ENCODE assay signal across 1 cellular context in the genomic region with DNA sequence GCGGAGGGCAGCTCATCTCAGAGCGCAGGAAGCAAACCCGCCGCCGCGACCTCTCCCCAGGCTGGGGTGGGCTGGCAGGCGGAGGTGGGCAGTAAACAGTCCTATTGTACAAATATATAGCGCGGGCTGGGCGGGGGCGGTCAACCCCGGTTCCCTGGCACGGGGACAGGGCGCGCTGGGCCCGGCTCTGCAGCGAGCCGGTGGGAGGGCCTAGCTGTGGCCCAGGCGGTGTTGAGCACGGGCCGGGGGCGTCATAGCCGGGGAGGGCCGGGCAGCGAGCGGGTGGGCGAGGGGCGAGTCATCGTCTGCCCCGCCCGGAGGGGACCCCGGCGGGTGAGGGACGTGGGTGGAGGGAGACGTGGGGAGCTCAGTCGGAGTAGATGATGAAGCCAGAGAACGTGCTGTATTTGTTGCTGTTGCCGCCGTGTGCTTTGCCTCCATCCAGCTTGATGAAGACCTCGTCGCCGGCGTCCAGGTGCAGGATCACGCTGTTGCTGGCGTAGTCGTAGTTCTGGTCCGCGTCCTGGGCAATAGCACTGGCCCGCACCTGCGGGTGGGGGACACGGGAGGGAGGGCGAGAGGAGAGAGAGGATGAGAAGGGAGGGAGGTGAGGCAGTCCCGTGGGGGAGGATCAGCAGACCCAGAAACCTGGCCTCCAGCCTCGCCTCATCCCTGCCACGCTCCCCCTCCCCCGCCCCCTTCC.
TF ChIP-seq lines count a peak whose summit lies in the region.

No MANE protein-coding gene starts in this region.

TF ChIP-seq in A549, 52 proteins besides CTCF, POLR2A, EP300 and RAD21:
- TF ChIP-seq, protein P1, sequence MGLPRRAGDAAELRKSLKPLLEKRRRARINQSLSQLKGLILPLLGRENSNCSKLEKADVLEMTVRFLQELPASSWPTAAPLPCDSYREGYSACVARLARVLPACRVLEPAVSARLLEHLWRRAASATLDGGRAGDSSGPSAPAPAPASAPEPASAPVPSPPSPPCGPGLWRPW (IDR thresholded peaks at IDR 0.05), result no peak
- TF ChIP-seq, protein P2, sequence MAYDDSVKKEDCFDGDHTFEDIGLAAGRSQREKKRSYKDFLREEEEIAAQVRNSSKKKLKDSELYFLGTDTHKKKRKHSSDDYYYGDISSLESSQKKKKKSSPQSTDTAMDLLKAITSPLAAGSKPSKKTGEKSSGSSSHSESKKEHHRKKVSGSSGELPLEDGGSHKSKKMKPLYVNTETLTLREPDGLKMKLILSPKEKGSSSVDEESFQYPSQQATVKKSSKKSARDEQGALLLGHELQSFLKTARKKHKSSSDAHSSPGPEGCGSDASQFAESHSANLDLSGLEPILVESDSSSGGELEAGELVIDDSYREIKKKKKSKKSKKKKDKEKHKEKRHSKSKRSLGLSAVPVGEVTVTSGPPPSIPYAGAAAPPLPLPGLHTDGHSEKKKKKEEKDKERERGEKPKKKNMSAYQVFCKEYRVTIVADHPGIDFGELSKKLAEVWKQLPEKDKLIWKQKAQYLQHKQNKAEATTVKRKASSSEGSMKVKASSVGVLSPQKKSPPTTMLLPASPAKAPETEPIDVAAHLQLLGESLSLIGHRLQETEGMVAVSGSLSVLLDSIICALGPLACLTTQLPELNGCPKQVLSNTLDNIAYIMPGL (CRISPR knock-in tag; IDR thresholded peaks at IDR 0.05; ENCODE audit: borderline replicate concordance), result no peak
- TF ChIP-seq REST (IDR thresholded peaks at IDR 0.05) (no peak), RCOR1 (IDR thresholded peaks at IDR 0.05; ENCODE audit: low read depth, low read length) (no peak), ZSCAN20 (CRISPR knock-in tag; IDR thresholded peaks at IDR 0.05) (no peak), BHLHE40 (IDR thresholded peaks at IDR 0.05; ENCODE audit: low read depth, low read length) (no peak), CHD4 (IDR thresholded peaks at IDR 0.05; ENCODE audit: borderline replicate concordance) (no peak), MAFK (IDR thresholded peaks at IDR 0.05; ENCODE audit: partially characterized antibody) (no peak), E2F6 (IDR thresholded peaks at IDR 0.05; ENCODE audit: borderline replicate concordance, low read depth) (no peak), NR3C1 (IDR thresholded peaks at IDR 0.05) (no peak), EHMT2 (IDR thresholded peaks at IDR 0.05; ENCODE audit: low read depth) (no peak)
